In the genomic region with DNA sequence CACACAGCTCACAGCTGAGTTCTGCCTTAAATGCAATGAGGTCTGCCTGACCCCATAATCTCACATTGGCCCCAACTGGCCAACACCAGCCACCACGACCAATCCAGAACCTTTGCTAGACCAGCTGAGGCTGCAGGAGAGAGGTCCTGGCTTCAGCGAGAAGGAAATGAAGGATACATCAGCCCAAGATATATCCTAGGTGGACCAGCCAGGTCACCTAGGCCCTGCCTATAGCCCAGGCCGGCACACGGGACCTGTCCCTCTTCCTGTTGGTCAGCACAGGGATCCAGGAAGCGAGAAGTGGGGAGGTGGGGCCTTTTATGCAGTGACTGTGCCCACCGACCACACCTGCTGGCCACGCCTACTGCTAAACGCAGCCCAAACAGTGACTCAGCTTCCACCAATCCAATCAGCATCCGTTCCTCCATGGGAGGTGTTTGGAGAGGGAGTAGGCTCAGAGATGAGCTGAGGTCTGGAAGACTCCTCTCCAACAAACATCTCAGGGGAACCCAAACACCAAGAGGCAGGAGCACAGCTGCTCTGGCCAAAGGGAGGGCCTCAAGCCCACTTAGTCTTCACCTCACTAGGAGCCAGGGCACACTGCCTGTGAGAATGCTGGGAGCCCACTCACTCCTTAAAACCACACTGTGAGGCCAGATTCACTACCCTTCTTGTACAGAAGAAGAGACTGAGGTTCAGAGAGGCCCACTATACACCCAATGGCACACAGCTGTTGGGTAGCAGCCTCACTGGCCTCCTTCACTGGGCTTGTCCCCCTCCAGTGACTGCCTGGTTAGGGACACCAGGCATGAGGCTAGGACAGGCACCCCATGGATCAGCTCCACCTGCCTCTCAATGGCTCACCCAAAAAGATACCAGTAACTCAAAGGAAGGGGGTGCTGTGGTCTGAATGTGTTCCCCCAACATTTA, we compare ENCODE assay signal across 17 cellular contexts. TPM values are rescaled to one million over a fixed set of nuclear protein-coding genes. Genes with fewer than 3 reads are reported as not detected.
DNase-seq lines count a peak whose midpoint lies in the region; ATAC-seq and TF ChIP-seq lines count a peak whose summit lies in the region.
"Had no signal": no experiment of that assay in that cellular context is flagged by ENCODE, and none has a peak within 500 bp of the region (broad histone marks: within the 10 kb centered on the region; RNA-seq: fewer than 3 reads in every experiment).

No MANE protein-coding gene starts in this region.

- peaks cover 8% of the 10 kb centered on the region for H3K9me3 Mint-ChIP-seq in activated CD4-positive, alpha-beta memory T cell treated with anti-CD3 and anti-CD28 coated beads, Interleukin-2, amount 10 ng/mL, durations not matched to agents 7 days and 5 days
- peaks cover 7% of the 10 kb centered on the region for H3K9me3 Mint-ChIP-seq in activated CD4-positive, alpha-beta memory T cell treated with anti-CD3 and anti-CD28 coated beads for 36 hours
- H3K9me3 Mint-ChIP-seq in immature natural killer cell = peaks cover 4 to 15% (median 11%) of the 10 kb centered on the region in 6 donors

- TF ChIP-seq EP300 in upper lobe of left lung (IDR thresholded peaks at IDR 0.05) = no peak

- peak overlapping the region in 1 of 4 donors; percentile 60 for H3K27ac ChIP-seq in upper lobe of left lung
- H3K27ac ChIP-seq: lower lobe of right lung, neural progenitor cell, tibial artery had no signal

- WGBS in upper lobe of left lung, 2 donors = 69 to 85% methylated on average over 8 to 9 of the region's 9 CpGs

- H3K36me3 ChIP-seq in upper lobe of left lung = no peaks in the 10 kb centered on the region
- H3K36me3 ChIP-seq: lower lobe of right lung, neural progenitor cell, tibial artery had no signal

- CTCF ChIA-PET in activated CD4-positive, alpha-beta memory T cell treated with anti-CD3 and anti-CD28 coated beads, Interleukin-2, amount 10 ng/mL, durations not matched to agents 7 days and 5 days (lab: Charles Lee) = interaction anchor here (0.6 to 1.6 kb wide), 3 partner anchors 11 to 383 kb away, joined by 3 to 6 read pairs (median 3); no protein-coding TSS in a partner anchor
- CTCF ChIA-PET in activated CD4-positive, alpha-beta memory T cell treated with anti-CD3 and anti-CD28 coated beads for 36 hours (lab: Charles Lee) = interaction anchor here (1.7 kb wide), 1 partner anchor 251 kb away, joined by 6 read pairs; no protein-coding TSS in a partner anchor

- intact Hi-C loops in activated CD4-positive, alpha-beta memory T cell treated with anti-CD3 and anti-CD28 coated beads for 36 hours (cut with micrococcal nuclease) = loop anchor here (5.0 kb wide), 1 partner anchor 607 kb away; a partner anchor contains a TSS
- intact Hi-C loops in sciatic nerve (cut with DNase I) = no loop called here

- no peak for TF ChIP-seq CTCF in upper lobe of left lung (IDR thresholded peaks at IDR 0.05)

- peaks cover 7% of the 10 kb centered on the region for H3K36me3 Mint-ChIP-seq in activated CD4-positive, alpha-beta memory T cell treated with anti-CD3 and anti-CD28 coated beads, Interleukin-2, amount 10 ng/mL, durations not matched to agents 7 days and 5 days (ENCODE audit: low read depth)
- H3K36me3 Mint-ChIP-seq in activated CD4-positive, alpha-beta memory T cell treated with anti-CD3 and anti-CD28 coated beads for 36 hours = no peaks in the 10 kb centered on the region
- no peaks in the 10 kb centered on the region for H3K36me3 Mint-ChIP-seq in T-helper 17 cell (ENCODE audit: low read depth)
- H3K36me3 Mint-ChIP-seq in immature natural killer cell = peaks cover 0 to 8% (median 0%) of the 10 kb centered on the region in 3 donors
- H3K36me3 Mint-ChIP-seq: neural progenitor cell had no signal

- TF ChIP-seq POLR2A in upper lobe of left lung (IDR thresholded peaks at IDR 0.05) = no peak

- peaks cover 0 to 4% (median 0%) of the 10 kb centered on the region in 4 donors for H3K27me3 ChIP-seq in upper lobe of left lung

- H3K4me1 ChIP-seq in upper lobe of left lung = peaks cover 25 to 27% (median 26%) of the 10 kb centered on the region in 4 donors
- H3K4me1 ChIP-seq: neural progenitor cell had no signal

- peak; percentile 16 for DNase-seq in activated CD4-positive, alpha-beta memory T cell treated with anti-CD3 and anti-CD28 coated beads, Interleukin-2, amount 10 ng/mL, durations not matched to agents 7 days and 5 days
- DNase-seq in activated CD4-positive, alpha-beta memory T cell treated with anti-CD3 and anti-CD28 coated beads for 36 hours = no peak
- DNase-seq in T-helper 17 cell (no peak), immature natural killer cell (peak; percentile 24 to 50 (median 40)), sciatic nerve (ENCODE audit: low spot score) (peak; percentile 38), upper lobe of left lung (no peak)
- DNase-seq: activated CD4-positive, alpha-beta T cell treated with anti-CD3 and anti-CD28 coated beads for 4 hours; activated gamma-delta T cell treated with Interleukin-2 at 50 U/mL for 16 hours; lower lobe of right lung; NCI-H2029 treated with DMSO at 0.1 percent for 48 hours; right cardiac atrium had no signal

- POLR2A ChIA-PET in activated CD4-positive, alpha-beta memory T cell treated with anti-CD3 and anti-CD28 coated beads, Interleukin-2, amount 10 ng/mL, durations not matched to agents 7 days and 5 days (lab: Charles Lee) = interaction anchor here (1.1 to 2.4 kb wide), 5 partner anchors 12 to 815 kb away, joined by 3 to 13 read pairs (median 5); no protein-coding TSS in a partner anchor
- POLR2A ChIA-PET in activated CD4-positive, alpha-beta memory T cell treated with anti-CD3 and anti-CD28 coated beads for 36 hours (lab: Charles Lee) = no interaction called here

- H3K9me3 ChIP-seq in T-helper 17 cell (ENCODE audit: control insufficient read depth, low read length, poor library complexity, severe bottlenecking) (no peaks in the 10 kb centered on the region), upper lobe of left lung (peaks cover 0 to 10% (median 3%) of the 10 kb centered on the region in 4 donors)
- H3K9me3 ChIP-seq: lower lobe of right lung, tibial artery had no signal

- H3K27ac Mint-ChIP-seq in activated CD4-positive, alpha-beta memory T cell treated with anti-CD3 and anti-CD28 coated beads, Interleukin-2, amount 10 ng/mL, durations not matched to agents 7 days and 5 days = no peak overlapping the region
- H3K27ac Mint-ChIP-seq in activated CD4-positive, alpha-beta memory T cell treated with anti-CD3 and anti-CD28 coated beads for 36 hours = no peak overlapping the region
- peak overlapping the region; percentile 62 for H3K27ac Mint-ChIP-seq in T-helper 17 cell
- peak overlapping the region; percentile 93 to 99 (median 96) for H3K27ac Mint-ChIP-seq in immature natural killer cell
- H3K27ac Mint-ChIP-seq: dendritic cell treated with granulocyte-macrophage colony-stimulating factor and Interleukin-4, amounts not matched to agents 40 ng/mL and 50 ng/mL, for 4 days; neural progenitor cell; T-helper 2 cell treated with Interferon-gamma antibody and Interleukin-4, amounts not matched to agents 5 μg/mL and 100 μg/mL, for 36 hours had no signal

- peaks cover 50% of the 10 kb centered on the region for H3K4me1 Mint-ChIP-seq in activated CD4-positive, alpha-beta memory T cell treated with anti-CD3 and anti-CD28 coated beads, Interleukin-2, amount 10 ng/mL, durations not matched to agents 7 days and 5 days
- H3K4me1 Mint-ChIP-seq in activated CD4-positive, alpha-beta memory T cell treated with anti-CD3 and anti-CD28 coated beads for 36 hours (ENCODE audit: low read depth) = peaks cover 33% of the 10 kb centered on the region
- peaks cover 20% of the 10 kb centered on the region for H3K4me1 Mint-ChIP-seq in T-helper 17 cell
- peaks cover 71 to 74% of the 10 kb centered on the region in 2 donors for H3K4me1 Mint-ChIP-seq in immature natural killer cell

- no peak overlapping the region for H3K4me3 Mint-ChIP-seq in activated CD4-positive, alpha-beta memory T cell treated with anti-CD3 and anti-CD28 coated beads, Interleukin-2, amount 10 ng/mL, durations not matched to agents 7 days and 5 days
- no peak overlapping the region for H3K4me3 Mint-ChIP-seq in activated CD4-positive, alpha-beta memory T cell treated with anti-CD3 and anti-CD28 coated beads for 36 hours
- H3K4me3 Mint-ChIP-seq in T-helper 17 cell (no peak overlapping the region), immature natural killer cell (peak overlapping the region; percentile 48 to 66 (median 54))
- H3K4me3 Mint-ChIP-seq: dendritic cell treated with granulocyte-macrophage colony-stimulating factor and Interleukin-4, amounts not matched to agents 40 ng/mL and 50 ng/mL, for 4 days; neural progenitor cell; T-helper 2 cell treated with Interferon-gamma antibody and Interleukin-4, amounts not matched to agents 5 μg/mL and 100 μg/mL, for 36 hours had no signal

- ATAC-seq in T-helper 17 cell (no peak), sciatic nerve (no peak), GM21737 (IDR thresholded peaks at IDR 0.05; ENCODE audit: unreplicated experiment) (no peak), upper lobe of left lung (ENCODE audit: low FRiP score in 2 of 2) (no peak), GM19035 (IDR thresholded peaks at IDR 0.05; ENCODE audit: unreplicated experiment) (no peak)
- ATAC-seq: lower lobe of right lung, right cardiac atrium had no signal

- no peak overlapping the region for H3K4me3 ChIP-seq in upper lobe of left lung
- H3K4me3 ChIP-seq: lower lobe of right lung, neural progenitor cell, tibial artery had no signal

- peaks cover 2% of the 10 kb centered on the region for H3K27me3 Mint-ChIP-seq in activated CD4-positive, alpha-beta memory T cell treated with anti-CD3 and anti-CD28 coated beads, Interleukin-2, amount 10 ng/mL, durations not matched to agents 7 days and 5 days
- H3K27me3 Mint-ChIP-seq in activated CD4-positive, alpha-beta memory T cell treated with anti-CD3 and anti-CD28 coated beads for 36 hours = no peaks in the 10 kb centered on the region
- no peaks in the 10 kb centered on the region for H3K27me3 Mint-ChIP-seq in T-helper 17 cell
- peaks cover 39 to 49% (median 45%) of the 10 kb centered on the region in 3 donors for H3K27me3 Mint-ChIP-seq in immature natural killer cell (ENCODE audit: low read depth in 3 of 3)

RNA-seq across cellular contexts. Expression of a gene that starts 51.3 kb away (rescaled TPM):
- total RNA-seq in activated CD4-positive, alpha-beta memory T cell treated with anti-CD3 and anti-CD28 coated beads, Interleukin-2, amount 10 ng/mL, durations not matched to agents 7 days and 5 days = 100 to 1,000 TPM; 338 to 348 TPM
- total RNA-seq in activated CD4-positive, alpha-beta memory T cell treated with anti-CD3 and anti-CD28 coated beads for 36 hours = 100 to 1,000 TPM; 252 to 268 TPM
- total RNA-seq in T-helper 17 cell (100 to 1,000 TPM; 516 to 530 TPM), sciatic nerve (144 TPM), upper lobe of left lung (100 to 1,000 TPM; 105 to 208 (median 133) TPM)
- polyA plus RNA-seq in immature natural killer cell = 100 to 1,000 TPM; 214 to 250 (median 236) TPM

Comparison
In these comparisons a context has a peak if more than half of its experiments do, and no peak if none do; other contexts are left out.
1. DNase-seq: peak in activated CD4-positive, alpha-beta memory T cell treated with anti-CD3 and anti-CD28 coated beads, Interleukin-2, amount 10 ng/mL, durations not matched to agents 7 days and 5 days (single experiment), immature natural killer cell (3 of 3) and sciatic nerve (single experiment); none in activated CD4-positive, alpha-beta memory T cell treated with anti-CD3 and anti-CD28 coated beads for 36 hours (single experiment), T-helper 17 cell (0 of 3) and upper lobe of left lung (0 of 2).
2. H3K27ac Mint-ChIP-seq: peak in T-helper 17 cell (single experiment) and immature natural killer cell (6 of 6); none in activated CD4-positive, alpha-beta memory T cell treated with anti-CD3 and anti-CD28 coated beads, Interleukin-2, amount 10 ng/mL, durations not matched to agents 7 days and 5 days (single experiment) and activated CD4-positive, alpha-beta memory T cell treated with anti-CD3 and anti-CD28 coated beads for 36 hours (single experiment).
3. H3K4me3 Mint-ChIP-seq: peak in immature natural killer cell (5 of 5); none in activated CD4-positive, alpha-beta memory T cell treated with anti-CD3 and anti-CD28 coated beads, Interleukin-2, amount 10 ng/mL, durations not matched to agents 7 days and 5 days (single experiment), activated CD4-positive, alpha-beta memory T cell treated with anti-CD3 and anti-CD28 coated beads for 36 hours (single experiment) and T-helper 17 cell (single experiment).